Comparison of ENCODE assay signal across 8 cellular contexts in genomic region chr3:46368569-46368968, GRCh38. TPM values are rescaled to one million over a fixed set of nuclear protein-coding genes. Genes with fewer than 3 reads are reported as not detected.
DNase-seq lines count a peak whose midpoint lies in the region; ATAC-seq, FAIRE-seq and TF ChIP-seq lines count a peak whose summit lies in the region.

No MANE protein-coding gene starts in this region.

- POLR2A ChIA-PET in WTC11 (lab: Charles Lee), result no interaction called here

- no peak overlapping the region for H3K4me3 Mint-ChIP-seq in WTC11
- peak overlapping the region; percentile 82 to 83 for H3K4me3 Mint-ChIP-seq in effector memory CD8-positive, alpha-beta T cell
- no peak overlapping the region for H3K4me3 Mint-ChIP-seq in neural progenitor cell

- H3K27ac Mint-ChIP-seq in WTC11 (no peak overlapping the region), neural progenitor cell (no peak overlapping the region)
- peak overlapping the region; percentile 89 to 92 for H3K27ac Mint-ChIP-seq in effector memory CD8-positive, alpha-beta T cell

- no peaks in the 10 kb centered on the region for H3K36me3 ChIP-seq in neural progenitor cell

- H3K4me1 Mint-ChIP-seq in WTC11 (no peaks in the 10 kb centered on the region), neural progenitor cell (no peaks in the 10 kb centered on the region)
- H3K4me1 Mint-ChIP-seq in effector memory CD8-positive, alpha-beta T cell (ENCODE audit: low read depth in 2 of 2), result peaks cover 50 to 76% of the 10 kb centered on the region in 2 donors

- CTCF ChIA-PET in WTC11 (lab: Charles Lee), result interaction anchor here (0.5 to 5.5 kb wide), 28 partner anchors 8 to 425 kb away, joined by 3 to 68 read pairs (median 4); partner anchors contain the start of genes CCR1 and CXCR6

- no peak overlapping the region for H3K27ac ChIP-seq in neural progenitor cell

- H3K4me3 ChIP-seq in GM12865 (ENCODE audit: low read depth, low read length) (no peak overlapping the region), neural progenitor cell (no peak overlapping the region)

- no peak overlapping the region for H3K9ac ChIP-seq in neural progenitor cell

- no peaks in the 10 kb centered on the region for H3K79me2 ChIP-seq in neural progenitor cell (ENCODE audit: low read depth)

- no peaks in the 10 kb centered on the region for H3K4me1 ChIP-seq in neural progenitor cell

- peak; percentile 98 for ATAC-seq in WTC11
- ATAC-seq in effector memory CD8-positive, alpha-beta T cell (replicated peaks), result peak; percentile 80
- no peak for ATAC-seq in HG02884 (IDR thresholded peaks at IDR 0.05; ENCODE audit: unreplicated experiment)
- no peak for ATAC-seq in GM18519 (IDR thresholded peaks at IDR 0.05; ENCODE audit: low FRiP score, unreplicated experiment)

- no peaks in the 10 kb centered on the region for H3K27me3 ChIP-seq in neural progenitor cell

- H3K4me2 ChIP-seq in neural progenitor cell, result no peak overlapping the region

- DNase-seq in GM12865 (ENCODE audit: low read depth), result peak; percentile 89
- DNase-seq in HTR-8/SVneo (ENCODE audit: insufficient read length, low spot score), result no peak
- DNase-seq in WTC11 (ENCODE audit: low spot score), result peak; percentile 59
- DNase-seq in effector memory CD8-positive, alpha-beta T cell, result peak; percentile 68 to 71 (median 69)
- peak; percentile 70 for DNase-seq in neural progenitor cell (ENCODE audit: low spot score)
- no peak for DNase-seq in NCI-H510A treated with DMSO at 0.1 percent for 48 hours (lab: John Stamatoyannopoulos, UW)

- TF ChIP-seq CTCF in GM12865 (IDR thresholded peaks at IDR 0.05; ENCODE audit: insufficient read depth, low read depth, low read length, missing control alignments) (peak; percentile 61), WTC11 (IDR thresholded peaks at IDR 0.05) (no peak), neural progenitor cell (IDR thresholded peaks at IDR 0.05) (peak; percentile 52)

- no peaks in the 10 kb centered on the region for H3F3A ChIP-seq in neural progenitor cell (ENCODE audit: low read depth)

- H3K9me3 ChIP-seq in neural progenitor cell (ENCODE audit: low read depth), result no peaks in the 10 kb centered on the region

- H3K36me3 Mint-ChIP-seq in WTC11 (no peaks in the 10 kb centered on the region), neural progenitor cell (no peaks in the 10 kb centered on the region)
- H3K36me3 Mint-ChIP-seq in effector memory CD8-positive, alpha-beta T cell (ENCODE audit: insufficient read depth), result peaks cover 17% of the 10 kb centered on the region

- H3K27me3 Mint-ChIP-seq in WTC11 (ENCODE audit: low read depth), result peaks cover 2% of the 10 kb centered on the region; the same call in 1 of the 2 replicates
- H3K27me3 Mint-ChIP-seq in effector memory CD8-positive, alpha-beta T cell, result no peaks in the 10 kb centered on the region
- H3K27me3 Mint-ChIP-seq in neural progenitor cell (ENCODE audit: insufficient read depth, low read depth), result peaks cover 6% of the 10 kb centered on the region

- peak; percentile 52 for FAIRE-seq in HTR-8/SVneo (lab: Jason Lieb, UNC)

- peaks cover 5% of the 10 kb centered on the region; the same call in 1 of the 2 replicates for H3K9me3 Mint-ChIP-seq in WTC11
- no peaks in the 10 kb centered on the region for H3K9me3 Mint-ChIP-seq in effector memory CD8-positive, alpha-beta T cell
- no peaks in the 10 kb centered on the region for H3K9me3 Mint-ChIP-seq in neural progenitor cell

- peak overlapping the region; percentile 74 for H2AFZ ChIP-seq in neural progenitor cell (replicated peaks)

- no peaks in the 10 kb centered on the region for H4K20me1 ChIP-seq in neural progenitor cell (ENCODE audit: low read depth)

TF ChIP-seq in WTC11, 78 proteins besides CTCF, POLR2A, EP300 and RAD21 (continues in another document):
- TF ChIP-seq TEAD1 (CRISPR knock-in tag; IDR thresholded peaks at IDR 0.05) (no peak), OVOL2 (CRISPR knock-in tag; IDR thresholded peaks at IDR 0.05; ENCODE audit: borderline replicate concordance) (no peak), GRHL2 (CRISPR knock-in tag; IDR thresholded peaks at IDR 0.05; ENCODE audit: insufficient replicate concordance, severe bottlenecking) (no peak), ZNF281 (CRISPR knock-in tag; IDR thresholded peaks at IDR 0.05) (no peak), ARID4B (CRISPR knock-in tag; IDR thresholded peaks at IDR 0.05; ENCODE audit: borderline replicate concordance) (no peak), NFYB (CRISPR knock-in tag; conservative IDR thresholded peaks at IDR 0.05; ENCODE audit: low read depth) (no peak), SOX15 (CRISPR knock-in tag; IDR thresholded peaks at IDR 0.05) (no peak), IRF2 (CRISPR knock-in tag; IDR thresholded peaks at IDR 0.05; ENCODE audit: borderline replicate concordance, low read depth) (no peak), NR3C1 (CRISPR knock-in tag; conservative IDR thresholded peaks at IDR 0.05; ENCODE audit: low read depth) (no peak)
- TF ChIP-seq, protein P1, sequence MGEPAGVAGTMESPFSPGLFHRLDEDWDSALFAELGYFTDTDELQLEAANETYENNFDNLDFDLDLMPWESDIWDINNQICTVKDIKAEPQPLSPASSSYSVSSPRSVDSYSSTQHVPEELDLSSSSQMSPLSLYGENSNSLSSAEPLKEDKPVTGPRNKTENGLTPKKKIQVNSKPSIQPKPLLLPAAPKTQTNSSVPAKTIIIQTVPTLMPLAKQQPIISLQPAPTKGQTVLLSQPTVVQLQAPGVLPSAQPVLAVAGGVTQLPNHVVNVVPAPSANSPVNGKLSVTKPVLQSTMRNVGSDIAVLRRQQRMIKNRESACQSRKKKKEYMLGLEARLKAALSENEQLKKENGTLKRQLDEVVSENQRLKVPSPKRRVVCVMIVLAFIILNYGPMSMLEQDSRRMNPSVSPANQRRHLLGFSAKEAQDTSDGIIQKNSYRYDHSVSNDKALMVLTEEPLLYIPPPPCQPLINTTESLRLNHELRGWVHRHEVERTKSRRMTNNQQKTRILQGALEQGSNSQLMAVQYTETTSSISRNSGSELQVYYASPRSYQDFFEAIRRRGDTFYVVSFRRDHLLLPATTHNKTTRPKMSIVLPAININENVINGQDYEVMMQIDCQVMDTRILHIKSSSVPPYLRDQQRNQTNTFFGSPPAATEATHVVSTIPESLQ (CRISPR knock-in tag; IDR thresholded peaks at IDR 0.05), result no peak

RNA-seq across cellular contexts. Expression of gene CCR5, which starts 2.2 kb away (rescaled TPM):
- total RNA-seq in WTC11 (2021), result 0.09 TPM in 1 of 3 replicates, not detected in the others
- total RNA-seq in neural progenitor cell (ENCODE audit: low replicate concordance), result not detected in 2 replicates

RNA-seq across cellular contexts. Expression of gene CCR2, which starts 14.7 kb away (rescaled TPM):
- total RNA-seq in WTC11 (2021), result 0.07 TPM in 1 of 3 replicates, not detected in the others
- total RNA-seq in neural progenitor cell (ENCODE audit: low replicate concordance), result not detected in 2 replicates

RNA-seq across cellular contexts. Expression of gene CCRL2, which starts 38.5 kb away (rescaled TPM):
- total RNA-seq in WTC11 (2021), result not detected in 3 replicates
- not detected in 2 replicates for total RNA-seq in neural progenitor cell (ENCODE audit: low replicate concordance)

Comparison
In these comparisons a context has a peak if more than half of its experiments do, and no peak if none do; other contexts are left out.
1. DNase-seq: peak in GM12865 (single experiment), WTC11 (single experiment), effector memory CD8-positive, alpha-beta T cell (3 of 3) and neural progenitor cell (single experiment); none in HTR-8/SVneo (single experiment) and NCI-H510A treated with DMSO at 0.1 percent for 48 hours (single experiment).
2. ATAC-seq: peak in WTC11 (single experiment) and effector memory CD8-positive, alpha-beta T cell (single experiment); none in HG02884 (single experiment) and GM18519 (single experiment).
3. H3K27ac Mint-ChIP-seq: peak in effector memory CD8-positive, alpha-beta T cell (2 of 2); none in WTC11 (single experiment) and neural progenitor cell (single experiment).
4. H3K4me3 Mint-ChIP-seq: peak in effector memory CD8-positive, alpha-beta T cell (2 of 2); none in WTC11 (single experiment) and neural progenitor cell (single experiment).